In the genomic region with DNA sequence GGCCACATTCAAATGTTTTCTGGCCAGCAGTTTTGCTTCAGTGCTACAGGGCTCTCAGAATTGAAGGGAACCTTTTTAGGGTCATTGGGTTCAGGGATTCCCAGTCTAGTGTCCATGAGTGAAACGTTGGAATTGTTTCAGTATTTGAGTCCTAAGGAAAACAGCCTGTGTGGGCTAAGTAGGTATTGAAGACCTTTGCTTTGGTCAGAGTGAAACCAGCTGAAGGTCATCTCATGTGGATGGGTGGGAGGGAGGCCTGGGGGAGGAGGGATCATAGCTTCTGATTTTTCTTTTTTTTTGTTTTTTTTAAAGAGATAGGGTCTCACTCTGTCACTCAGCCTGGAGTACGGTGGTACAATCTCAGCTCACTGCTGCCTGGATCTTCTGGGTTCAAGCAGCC, we compare ENCODE assay signal across 15 cellular contexts. TPM values are rescaled to one million over a fixed set of nuclear protein-coding genes. Genes with fewer than 3 reads are reported as not detected.
DNase-seq lines count a peak whose midpoint lies in the region; ATAC-seq and TF ChIP-seq lines count a peak whose summit lies in the region.
"Had no signal": no experiment of that assay in that cellular context is flagged by ENCODE, and none has a peak within 500 bp of the region (broad histone marks: within the 10 kb centered on the region; RNA-seq: fewer than 3 reads in every experiment).

No MANE protein-coding gene starts in this region.

- H3K36me3 ChIP-seq in CD4-positive, alpha-beta memory T cell (ENCODE audit: insufficient read depth, low read length): no peaks in the 10 kb centered on the region
- no peaks in the 10 kb centered on the region for H3K36me3 ChIP-seq in skeletal muscle tissue (ENCODE audit: control insufficient read depth in 3 of 3, insufficient read depth in 3 of 3, low read length in 3 of 3)
- H3K36me3 ChIP-seq: SJCRH30 had no signal

- CTCF ChIA-PET in CD4-positive, alpha-beta memory T cell (lab: Charles Lee; ENCODE audit: partially characterized antibody): interaction anchor here (1.4 kb wide), 1 partner anchor 12 kb away, joined by 6 read pairs; no protein-coding TSS in a partner anchor

- peaks cover 88% of the 10 kb centered on the region for H3K4me1 ChIP-seq in CD4-positive, alpha-beta memory T cell (ENCODE audit: insufficient read depth, low read length)
- H3K4me1 ChIP-seq in skeletal muscle tissue (ENCODE audit: control insufficient read depth in 3 of 3, insufficient read depth in 3 of 3, low read length in 3 of 3): peaks cover 15 to 22% (median 20%) of the 10 kb centered on the region in 3 donors
- H3K4me1 ChIP-seq: SJCRH30 had no signal

- no peaks in the 10 kb centered on the region for H3K9me3 ChIP-seq in CD4-positive, alpha-beta memory T cell (ENCODE audit: control insufficient read depth in 1 of 2, low read length in 2 of 2)
- H3K9me3 ChIP-seq in skeletal muscle tissue (ENCODE audit: control insufficient read depth in 3 of 3, low read length in 3 of 3): no peaks in the 10 kb centered on the region
- H3K9me3 ChIP-seq: SJCRH30 had no signal

- DNase-seq in CD4-positive, alpha-beta memory T cell: no peak
- DNase-seq in activated naive CD8-positive, alpha-beta T cell treated with anti-CD3 and anti-CD28 coated beads, Interleukin-2, amount 10 ng/mL, durations not matched to agents 7 days and 5 days: no peak
- DNase-seq in glutamatergic neuron (no peak), NCI-H526 (lab: John Stamatoyannopoulos, UW) (no peak), hepatic stellate cell (ENCODE audit: low spot score) (no peak)
- DNase-seq in activated effector memory CD4-positive, alpha-beta T cell treated with anti-CD3 and anti-CD28 coated beads, Interleukin-2, amount 50 U/mL, for 16 hours: no peak
- DNase-seq: activated CD4-positive, CD25-positive, alpha-beta regulatory T cell; activated effector memory CD4-positive, alpha-beta T cell treated with Interleukin-2 at 50 U/mL for 16 hours; COR-L47; GOT3; hippocampal formation; NCI-H146; SJCRH30 had no signal

- peak overlapping the region in 1 of 3 donors; percentile 46 for H3K9ac ChIP-seq in skeletal muscle tissue (ENCODE audit: low read depth in 1 of 3, low read length in 3 of 3)

- H3K4me1 Mint-ChIP-seq in CD4-positive, alpha-beta memory T cell: peaks cover 63 to 99% (median 81%) of the 10 kb centered on the region in 4 donors
- peaks cover 65% of the 10 kb centered on the region for H3K4me1 Mint-ChIP-seq in activated naive CD8-positive, alpha-beta T cell treated with anti-CD3 and anti-CD28 coated beads, Interleukin-2, amount 10 ng/mL, durations not matched to agents 7 days and 5 days
- peaks cover 26% of the 10 kb centered on the region for H3K4me1 Mint-ChIP-seq in glutamatergic neuron (ENCODE audit: low read depth, unreplicated experiment)

- H3K4me3 ChIP-seq in CD4-positive, alpha-beta memory T cell (ENCODE audit: low read length in 2 of 2): no peak overlapping the region
- no peak overlapping the region for H3K4me3 ChIP-seq in skeletal muscle tissue (ENCODE audit: low read length in 3 of 3)
- H3K4me3 ChIP-seq: SJCRH30 had no signal

- peak overlapping the region; percentile 10 to 67 (median 35) for H3K27ac Mint-ChIP-seq in CD4-positive, alpha-beta memory T cell
- peak overlapping the region; percentile 57 for H3K27ac Mint-ChIP-seq in activated naive CD8-positive, alpha-beta T cell treated with anti-CD3 and anti-CD28 coated beads, Interleukin-2, amount 10 ng/mL, durations not matched to agents 7 days and 5 days
- H3K27ac Mint-ChIP-seq in glutamatergic neuron (ENCODE audit: unreplicated experiment): peak overlapping the region; percentile 84

- no peaks in the 10 kb centered on the region for H3K27me3 ChIP-seq in CD4-positive, alpha-beta memory T cell (ENCODE audit: insufficient read depth, low read length)
- no peaks in the 10 kb centered on the region for H3K27me3 ChIP-seq in skeletal muscle tissue (ENCODE audit: control insufficient read depth in 3 of 3, insufficient read depth in 3 of 3, low read length in 3 of 3)
- H3K27me3 ChIP-seq: SJCRH30 had no signal

- peaks cover 32 to 34% of the 10 kb centered on the region in 2 donors for H3K36me3 Mint-ChIP-seq in CD4-positive, alpha-beta memory T cell
- H3K36me3 Mint-ChIP-seq in activated naive CD8-positive, alpha-beta T cell treated with anti-CD3 and anti-CD28 coated beads, Interleukin-2, amount 10 ng/mL, durations not matched to agents 7 days and 5 days: peaks cover 48% of the 10 kb centered on the region
- H3K36me3 Mint-ChIP-seq in glutamatergic neuron (ENCODE audit: unreplicated experiment): peaks cover 12% of the 10 kb centered on the region

- ATAC-seq in activated naive CD8-positive, alpha-beta T cell treated with anti-CD3 and anti-CD28 coated beads, Interleukin-2, amount 10 ng/mL, durations not matched to agents 7 days and 5 days (ENCODE audit: low read depth): no peak
- no peak for ATAC-seq in GM21717 (IDR thresholded peaks at IDR 0.05; ENCODE audit: unreplicated experiment)

- peak overlapping the region in 3 of 8 donors; percentile 24 to 57 (median 31) for H3K4me3 Mint-ChIP-seq in CD4-positive, alpha-beta memory T cell
- no peak overlapping the region for H3K4me3 Mint-ChIP-seq in activated naive CD8-positive, alpha-beta T cell treated with anti-CD3 and anti-CD28 coated beads, Interleukin-2, amount 10 ng/mL, durations not matched to agents 7 days and 5 days
- peak overlapping the region; percentile 49 for H3K4me3 Mint-ChIP-seq in glutamatergic neuron (ENCODE audit: unreplicated experiment)

- TF ChIP-seq CTCF in glutamatergic neuron (IDR thresholded peaks at IDR 0.05; ENCODE audit: partially characterized antibody, unreplicated experiment): no peak

- POLR2A ChIA-PET in CD4-positive, alpha-beta memory T cell (lab: Charles Lee; ENCODE audit: partially characterized antibody): no interaction called here
- POLR2A ChIA-PET in activated naive CD8-positive, alpha-beta T cell treated with anti-CD3 and anti-CD28 coated beads, Interleukin-2, amount 10 ng/mL, durations not matched to agents 7 days and 5 days (lab: Charles Lee): no interaction called here

- intact Hi-C loops in CD4-positive, alpha-beta memory T cell (cut with micrococcal nuclease): no loop called here

- peaks cover 3 to 26% (median 10%) of the 10 kb centered on the region in 8 donors for H3K9me3 Mint-ChIP-seq in CD4-positive, alpha-beta memory T cell
- peaks cover 5% of the 10 kb centered on the region for H3K9me3 Mint-ChIP-seq in activated naive CD8-positive, alpha-beta T cell treated with anti-CD3 and anti-CD28 coated beads, Interleukin-2, amount 10 ng/mL, durations not matched to agents 7 days and 5 days
- H3K9me3 Mint-ChIP-seq in glutamatergic neuron (ENCODE audit: unreplicated experiment): peaks cover 9% of the 10 kb centered on the region

- H3K27me3 Mint-ChIP-seq in CD4-positive, alpha-beta memory T cell: no peaks in the 10 kb centered on the region
- H3K27me3 Mint-ChIP-seq in activated naive CD8-positive, alpha-beta T cell treated with anti-CD3 and anti-CD28 coated beads, Interleukin-2, amount 10 ng/mL, durations not matched to agents 7 days and 5 days: no peaks in the 10 kb centered on the region
- no peaks in the 10 kb centered on the region for H3K27me3 Mint-ChIP-seq in glutamatergic neuron (ENCODE audit: unreplicated experiment)

- no peak overlapping the region for H3K27ac ChIP-seq in CD4-positive, alpha-beta memory T cell (ENCODE audit: low read depth, low read length)
- peak overlapping the region; percentile 62 for H3K27ac ChIP-seq in skeletal muscle tissue (ENCODE audit: low read depth, low read length)
- H3K27ac ChIP-seq: SJCRH30 had no signal

RNA-seq across cellular contexts. Expression of a gene that starts 20.2 kb away (rescaled TPM):
- total RNA-seq in CD4-positive, alpha-beta memory T cell: 10 to 100 TPM; 18.3 to 18.8 TPM
- 10 to 100 TPM; 29.8 to 55.7 TPM for polyA plus RNA-seq in CD4-positive, alpha-beta memory T cell
- total RNA-seq in activated naive CD8-positive, alpha-beta T cell treated with anti-CD3 and anti-CD28 coated beads, Interleukin-2, amount 10 ng/mL, durations not matched to agents 7 days and 5 days: 10 to 100 TPM; 45.5 to 46.0 TPM
- total RNA-seq in glutamatergic neuron (ENCODE audit: unreplicated experiment) (5.7 TPM), skeletal muscle tissue (11.0 TPM)
